In the genomic region with DNA sequence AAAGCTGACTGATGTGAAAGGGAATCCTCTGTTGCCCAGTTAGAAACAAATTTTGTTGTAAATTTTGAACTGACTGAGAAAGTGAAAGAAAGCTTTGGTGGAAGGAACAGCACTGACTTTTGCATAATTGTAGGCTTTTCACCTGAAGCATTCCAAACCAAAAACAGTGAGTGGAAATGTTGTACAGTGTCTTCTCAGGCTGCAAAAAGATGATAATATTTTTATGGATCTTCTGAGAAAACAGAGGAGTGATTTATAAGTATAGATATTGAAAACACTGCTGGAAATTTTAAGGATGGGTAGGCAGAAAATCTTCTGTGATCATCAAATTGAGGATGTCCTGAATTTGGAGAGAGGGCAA, we compare ENCODE assay signal across 1 cellular context.
TF ChIP-seq lines count a peak whose summit lies in the region.

No MANE protein-coding gene starts in this region.

TF ChIP-seq in GM23338, 12 proteins besides CTCF, POLR2A, EP300 and RAD21 (continued from another document):
- TF ChIP-seq, protein P1, sequence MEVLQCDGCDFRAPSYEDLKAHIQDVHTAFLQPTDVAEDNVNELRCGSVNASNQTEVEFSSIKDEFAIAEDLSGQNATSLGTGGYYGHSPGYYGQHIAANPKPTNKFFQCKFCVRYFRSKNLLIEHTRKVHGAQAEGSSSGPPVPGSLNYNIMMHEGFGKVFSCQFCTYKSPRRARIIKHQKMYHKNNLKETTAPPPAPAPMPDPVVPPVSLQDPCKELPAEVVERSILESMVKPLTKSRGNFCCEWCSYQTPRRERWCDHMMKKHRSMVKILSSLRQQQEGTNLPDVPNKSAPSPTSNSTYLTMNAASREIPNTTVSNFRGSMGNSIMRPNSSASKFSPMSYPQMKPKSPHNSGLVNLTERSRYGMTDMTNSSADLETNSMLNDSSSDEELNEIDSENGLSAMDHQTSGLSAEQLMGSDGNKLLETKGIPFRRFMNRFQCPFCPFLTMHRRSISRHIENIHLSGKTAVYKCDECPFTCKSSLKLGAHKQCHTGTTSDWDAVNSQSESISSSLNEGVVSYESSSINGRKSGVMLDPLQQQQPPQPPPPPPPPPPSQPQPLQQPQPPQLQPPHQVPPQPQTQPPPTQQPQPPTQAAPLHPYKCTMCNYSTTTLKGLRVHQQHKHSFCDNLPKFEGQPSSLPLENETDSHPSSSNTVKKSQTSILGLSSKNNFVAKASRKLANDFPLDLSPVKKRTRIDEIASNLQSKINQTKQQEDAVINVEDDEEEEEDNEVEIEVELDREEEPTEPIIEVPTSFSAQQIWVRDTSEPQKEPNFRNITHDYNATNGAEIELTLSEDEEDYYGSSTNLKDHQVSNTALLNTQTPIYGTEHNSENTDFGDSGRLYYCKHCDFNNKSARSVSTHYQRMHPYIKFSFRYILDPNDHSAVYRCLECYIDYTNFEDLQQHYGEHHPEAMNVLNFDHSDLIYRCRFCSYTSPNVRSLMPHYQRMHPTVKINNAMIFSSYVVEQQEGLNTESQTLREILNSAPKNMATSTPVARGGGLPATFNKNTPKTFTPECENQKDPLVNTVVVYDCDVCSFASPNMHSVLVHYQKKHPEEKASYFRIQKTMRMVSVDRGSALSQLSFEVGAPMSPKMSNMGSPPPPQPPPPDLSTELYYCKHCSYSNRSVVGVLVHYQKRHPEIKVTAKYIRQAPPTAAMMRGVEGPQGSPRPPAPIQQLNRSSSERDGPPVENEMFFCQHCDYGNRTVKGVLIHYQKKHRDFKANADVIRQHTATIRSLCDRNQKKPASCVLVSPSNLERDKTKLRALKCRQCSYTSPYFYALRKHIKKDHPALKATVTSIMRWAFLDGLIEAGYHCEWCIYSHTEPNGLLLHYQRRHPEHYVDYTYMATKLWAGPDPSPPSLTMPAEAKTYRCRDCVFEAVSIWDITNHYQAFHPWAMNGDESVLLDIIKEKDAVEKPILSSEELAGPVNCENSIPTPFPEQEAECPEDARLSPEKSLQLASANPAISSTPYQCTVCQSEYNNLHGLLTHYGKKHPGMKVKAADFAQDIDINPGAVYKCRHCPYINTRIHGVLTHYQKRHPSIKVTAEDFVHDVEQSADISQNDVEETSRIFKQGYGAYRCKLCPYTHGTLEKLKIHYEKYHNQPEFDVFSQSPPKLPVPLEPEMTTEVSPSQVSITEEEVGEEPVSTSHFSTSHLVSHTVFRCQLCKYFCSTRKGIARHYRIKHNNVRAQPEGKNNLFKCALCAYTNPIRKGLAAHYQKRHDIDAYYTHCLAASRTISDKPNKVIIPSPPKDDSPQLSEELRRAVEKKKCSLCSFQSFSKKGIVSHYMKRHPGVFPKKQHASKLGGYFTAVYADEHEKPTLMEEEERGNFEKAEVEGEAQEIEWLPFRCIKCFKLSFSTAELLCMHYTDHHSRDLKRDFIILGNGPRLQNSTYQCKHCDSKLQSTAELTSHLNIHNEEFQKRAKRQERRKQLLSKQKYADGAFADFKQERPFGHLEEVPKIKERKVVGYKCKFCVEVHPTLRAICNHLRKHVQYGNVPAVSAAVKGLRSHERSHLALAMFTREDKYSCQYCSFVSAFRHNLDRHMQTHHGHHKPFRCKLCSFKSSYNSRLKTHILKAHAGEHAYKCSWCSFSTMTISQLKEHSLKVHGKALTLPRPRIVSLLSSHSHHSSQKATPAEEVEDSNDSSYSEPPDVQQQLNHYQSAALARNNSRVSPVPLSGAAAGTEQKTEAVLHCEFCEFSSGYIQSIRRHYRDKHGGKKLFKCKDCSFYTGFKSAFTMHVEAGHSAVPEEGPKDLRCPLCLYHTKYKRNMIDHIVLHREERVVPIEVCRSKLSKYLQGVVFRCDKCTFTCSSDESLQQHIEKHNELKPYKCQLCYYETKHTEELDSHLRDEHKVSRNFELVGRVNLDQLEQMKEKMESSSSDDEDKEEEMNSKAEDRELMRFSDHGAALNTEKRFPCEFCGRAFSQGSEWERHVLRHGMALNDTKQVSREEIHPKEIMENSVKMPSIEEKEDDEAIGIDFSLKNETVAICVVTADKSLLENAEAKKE (CRISPR knock-in tag; IDR thresholded peaks at IDR 0.05): no peak
- no peak for TF ChIP-seq EZH2phosphoT487 (IDR thresholded peaks at IDR 0.05; ENCODE audit: unreplicated experiment)
- TF ChIP-seq CREB1 (CRISPR knock-in tag; IDR thresholded peaks at IDR 0.05; ENCODE audit: low read depth): no peak
- no peak for TF ChIP-seq JUNB (IDR thresholded peaks at IDR 0.05; ENCODE audit: unreplicated experiment)
- no peak for TF ChIP-seq STAT1 (IDR thresholded peaks at IDR 0.05; ENCODE audit: unreplicated experiment)
- TF ChIP-seq ETS1 (IDR thresholded peaks at IDR 0.05): no peak
